In genomic region chr6:15304337-15305078, GRCh38 we compare ENCODE assay signal across 15 cellular contexts. TPM values are rescaled to one million over a fixed set of nuclear protein-coding genes. Genes with fewer than 3 reads are reported as not detected.
DNase-seq lines count a peak whose midpoint lies in the region; ATAC-seq and TF ChIP-seq lines count a peak whose summit lies in the region.
"Had no signal": no experiment of that assay in that cellular context is flagged by ENCODE, and none has a peak within 500 bp of the region (broad histone marks: within the 10 kb centered on the region; RNA-seq: fewer than 3 reads in every experiment).

No MANE protein-coding gene starts in this region.

- no peak overlapping the region for H2BK5ac ChIP-seq in mesendoderm (ENCODE audit: low read length)

- TF ChIP-seq CTCF in BE2C (IDR thresholded peaks at IDR 0.05; ENCODE audit: low read depth, low read length): no peak
- TF ChIP-seq CTCF in CD8-positive, alpha-beta T cell (IDR thresholded peaks at IDR 0.05): no peak

- H3K4me2 ChIP-seq in mesendoderm (ENCODE audit: low read length): no peak overlapping the region

- H4K5ac ChIP-seq in mesendoderm (ENCODE audit: low read length): no peak overlapping the region

- no peak overlapping the region for H3K23ac ChIP-seq in mesendoderm (ENCODE audit: low read length)

- no peaks in the 10 kb centered on the region for H3K9me3 Mint-ChIP-seq in CD8-positive, alpha-beta T cell
- no peaks in the 10 kb centered on the region for H3K9me3 Mint-ChIP-seq in activated T-helper 1 cell treated with anti-CD3 and anti-CD28 coated beads, Interleukin-12 subunit alpha, Interleukin-12 subunit beta, Interleukin-2, Interleukin-4 antibody, amounts not matched to agents 30 ng/mL and 10 ng/mL and 1 ng/mL, durations not matched to agents 14 hours and 24 hours and 36 hours
- H3K9me3 Mint-ChIP-seq: endodermal cell, IgD-negative memory B cell had no signal

- POLR2A ChIA-PET in CD8-positive, alpha-beta T cell (lab: Charles Lee): interaction anchor here (1.0 kb wide), 1 partner anchor 8 kb away, joined by 3 read pairs; no protein-coding TSS in a partner anchor

- CTCF ChIA-PET in CD8-positive, alpha-beta T cell (lab: Charles Lee): interaction anchor here (2.0 kb wide), 1 partner anchor 22 kb away, joined by 4 read pairs; no protein-coding TSS in a partner anchor

- no CpG with 5 or more reads among the region's 4 CpGs for WGBS in mesendoderm (ENCODE audit: extremely low coverage, insufficient coverage, low lambda C conversion rate)

- peak; percentile 23 for DNase-seq in BE2C
- no peak for DNase-seq in CD8-positive, alpha-beta T cell
- DNase-seq in activated T-helper 1 cell treated with anti-CD3 and anti-CD28 coated beads, Interleukin-12 subunit alpha, Interleukin-12 subunit beta, Interleukin-2, Interleukin-4 antibody, amounts not matched to agents 30 ng/mL and 10 ng/mL and 1 ng/mL, durations not matched to agents 14 hours and 24 hours and 36 hours (ENCODE audit: low spot score): no peak
- no peak for DNase-seq in mesendoderm
- DNase-seq in inferior parietal cortex (ENCODE audit: extremely low spot score): no peak
- no peak for DNase-seq in NCI-H345 (lab: John Stamatoyannopoulos, UW)
- DNase-seq: activated CD4-positive, CD25-positive, alpha-beta regulatory T cell treated with anti-CD3 and anti-CD28 coated beads, Interleukin-2, amount 50 U/mL, for 72 hours; activated effector memory CD4-positive, alpha-beta T cell treated with anti-CD3 and anti-CD28 coated beads, Interleukin-2, amount 50 U/mL, for 16 hours; endodermal cell; foreskin melanocyte had no signal

- no peak overlapping the region for H2AK5ac ChIP-seq in mesendoderm (ENCODE audit: low read length)

- intact Hi-C loops in CD8-positive, alpha-beta T cell (cut with DNase I, micrococcal nuclease): loop anchor here in 1 of 2 experiments (5.0 kb wide), 1 partner anchor 37 kb away; no protein-coding TSS in a partner anchor
- intact Hi-C loops in activated T-helper 1 cell treated with anti-CD3 and anti-CD28 coated beads, Interleukin-12 subunit alpha, Interleukin-12 subunit beta, Interleukin-2, Interleukin-4 antibody, amounts not matched to agents 30 ng/mL and 10 ng/mL and 1 ng/mL, durations not matched to agents 14 hours and 24 hours and 36 hours (cut with micrococcal nuclease): loop anchor here (1.0 to 2.0 kb wide), 2 partner anchors 9 to 58 kb away; no protein-coding TSS in a partner anchor

- peaks cover 7% of the 10 kb centered on the region for H3K36me3 Mint-ChIP-seq in CD8-positive, alpha-beta T cell
- peaks cover 26% of the 10 kb centered on the region for H3K36me3 Mint-ChIP-seq in activated T-helper 1 cell treated with anti-CD3 and anti-CD28 coated beads, Interleukin-12 subunit alpha, Interleukin-12 subunit beta, Interleukin-2, Interleukin-4 antibody, amounts not matched to agents 30 ng/mL and 10 ng/mL and 1 ng/mL, durations not matched to agents 14 hours and 24 hours and 36 hours (ENCODE audit: low read depth)

- H3K79me1 ChIP-seq in mesendoderm (ENCODE audit: low read length): peaks cover 9% of the 10 kb centered on the region

- H2BK15ac ChIP-seq in mesendoderm (replicated peaks; ENCODE audit: low read depth): no peak overlapping the region

- H3K9me3 ChIP-seq in BE2C: no peaks in the 10 kb centered on the region
- H3K9me3 ChIP-seq in CD8-positive, alpha-beta T cell (ENCODE audit: low read length): no peaks in the 10 kb centered on the region
- H3K9me3 ChIP-seq: prostate gland had no signal

- H3K4me1 Mint-ChIP-seq in CD8-positive, alpha-beta T cell (ENCODE audit: low read depth): peaks cover 74% of the 10 kb centered on the region
- H3K4me1 Mint-ChIP-seq in activated T-helper 1 cell treated with anti-CD3 and anti-CD28 coated beads, Interleukin-12 subunit alpha, Interleukin-12 subunit beta, Interleukin-2, Interleukin-4 antibody, amounts not matched to agents 30 ng/mL and 10 ng/mL and 1 ng/mL, durations not matched to agents 14 hours and 24 hours and 36 hours (ENCODE audit: low read depth): peaks cover 82% of the 10 kb centered on the region

- no peak overlapping the region for H4K8ac ChIP-seq in mesendoderm (ENCODE audit: low read depth, low read length)

- H3K9ac ChIP-seq in mesendoderm (ENCODE audit: low read length): no peak overlapping the region

- no peak overlapping the region for H3K27ac ChIP-seq in CD8-positive, alpha-beta T cell (ENCODE audit: low read depth, low read length)
- no peak overlapping the region for H3K27ac ChIP-seq in mesendoderm (ENCODE audit: low read depth, low read length)
- H3K27ac ChIP-seq: cardiac muscle cell, prostate gland had no signal

- H3K4ac ChIP-seq in mesendoderm (ENCODE audit: low read depth, low read length): no peak overlapping the region

- H3K4me3 ChIP-seq in BE2C (ENCODE audit: low read depth, low read length) (no peak overlapping the region), mesendoderm (ENCODE audit: low read length) (no peak overlapping the region)
- no peak overlapping the region for H3K4me3 ChIP-seq in CD8-positive, alpha-beta T cell (ENCODE audit: low read depth, low read length)
- H3K4me3 ChIP-seq: cardiac muscle cell, prostate gland had no signal

- H3K36me3 ChIP-seq in BE2C (no peaks in the 10 kb centered on the region), mesendoderm (ENCODE audit: control insufficient read depth, insufficient read depth, low read length) (no peaks in the 10 kb centered on the region)
- no peaks in the 10 kb centered on the region for H3K36me3 ChIP-seq in CD8-positive, alpha-beta T cell (ENCODE audit: insufficient read depth, low read length)
- H3K36me3 ChIP-seq: cardiac muscle cell, prostate gland had no signal

- H3K4me1 ChIP-seq in BE2C: peaks cover 37% of the 10 kb centered on the region
- peaks cover 48% of the 10 kb centered on the region for H3K4me1 ChIP-seq in CD8-positive, alpha-beta T cell (ENCODE audit: insufficient read depth, low read length)
- peaks cover 27% of the 10 kb centered on the region for H3K4me1 ChIP-seq in mesendoderm (ENCODE audit: control insufficient read depth, low read depth, low read length)
- H3K4me1 ChIP-seq: prostate gland had no signal

- peaks cover 89% of the 10 kb centered on the region for H3K79me2 ChIP-seq in mesendoderm (ENCODE audit: control insufficient read depth, insufficient read depth, low read length)

- H3K56ac ChIP-seq in mesendoderm (ENCODE audit: low read length): no peak overlapping the region

- H3K27me3 ChIP-seq in BE2C (no peaks in the 10 kb centered on the region), mesendoderm (ENCODE audit: insufficient read depth, low read length, poor library complexity) (no peaks in the 10 kb centered on the region)
- H3K27me3 ChIP-seq in CD8-positive, alpha-beta T cell (ENCODE audit: insufficient read depth, low read length): no peaks in the 10 kb centered on the region
- H3K27me3 ChIP-seq: cardiac muscle cell had no signal

- no peak overlapping the region for H3K4me3 Mint-ChIP-seq in CD8-positive, alpha-beta T cell
- H3K4me3 Mint-ChIP-seq in activated T-helper 1 cell treated with anti-CD3 and anti-CD28 coated beads, Interleukin-12 subunit alpha, Interleukin-12 subunit beta, Interleukin-2, Interleukin-4 antibody, amounts not matched to agents 30 ng/mL and 10 ng/mL and 1 ng/mL, durations not matched to agents 14 hours and 24 hours and 36 hours: peak overlapping the region; percentile 60
- H3K4me3 Mint-ChIP-seq: endodermal cell had no signal

- peak overlapping the region; percentile 20 for H3K18ac ChIP-seq in mesendoderm (ENCODE audit: low read length)

- no peak for ATAC-seq in CD8-positive, alpha-beta T cell
- ATAC-seq in GM21723 (IDR thresholded peaks at IDR 0.05; ENCODE audit: unreplicated experiment): no peak
- no peak for ATAC-seq in HG02642 (IDR thresholded peaks at IDR 0.05; ENCODE audit: poor library complexity, unreplicated experiment)

- no peaks in the 10 kb centered on the region for H3K27me3 Mint-ChIP-seq in CD8-positive, alpha-beta T cell (ENCODE audit: low read depth)
- H3K27me3 Mint-ChIP-seq in activated T-helper 1 cell treated with anti-CD3 and anti-CD28 coated beads, Interleukin-12 subunit alpha, Interleukin-12 subunit beta, Interleukin-2, Interleukin-4 antibody, amounts not matched to agents 30 ng/mL and 10 ng/mL and 1 ng/mL, durations not matched to agents 14 hours and 24 hours and 36 hours (ENCODE audit: insufficient read depth): no peaks in the 10 kb centered on the region
- H3K27me3 Mint-ChIP-seq: IgD-negative memory B cell had no signal

- H3K27ac Mint-ChIP-seq in CD8-positive, alpha-beta T cell: peak overlapping the region; percentile 53
- H3K27ac Mint-ChIP-seq in activated T-helper 1 cell treated with anti-CD3 and anti-CD28 coated beads, Interleukin-12 subunit alpha, Interleukin-12 subunit beta, Interleukin-2, Interleukin-4 antibody, amounts not matched to agents 30 ng/mL and 10 ng/mL and 1 ng/mL, durations not matched to agents 14 hours and 24 hours and 36 hours: peak overlapping the region; percentile 86
- H3K27ac Mint-ChIP-seq: endodermal cell had no signal

- no peak overlapping the region for H2BK120ac ChIP-seq in mesendoderm (ENCODE audit: low read depth, low read length)

RNA-seq across cellular contexts. Expression of gene JARID2, which starts 58.6 kb away (rescaled TPM):
- 32.0 TPM for polyA plus RNA-seq in BE2C (2012; ENCODE audit: insufficient read depth, insufficient read length, low read depth)
- total RNA-seq in CD8-positive, alpha-beta T cell: 10 to 100 TPM; 30.6 to 31.2 TPM
- 60.5 and 62.5 TPM in 2 replicates for total RNA-seq in activated T-helper 1 cell treated with anti-CD3 and anti-CD28 coated beads, Interleukin-12 subunit alpha, Interleukin-12 subunit beta, Interleukin-2, Interleukin-4 antibody, amounts not matched to agents 30 ng/mL and 10 ng/mL and 1 ng/mL, durations not matched to agents 14 hours and 24 hours and 36 hours
- polyA plus RNA-seq in mesendoderm (2013, experiment 1 of 2): 58.9 TPM
- 60.3 TPM for polyA plus RNA-seq in mesendoderm (2013, experiment 2 of 2)
